10 cellular contexts compared by ENCODE assay signal in the genomic region with DNA sequence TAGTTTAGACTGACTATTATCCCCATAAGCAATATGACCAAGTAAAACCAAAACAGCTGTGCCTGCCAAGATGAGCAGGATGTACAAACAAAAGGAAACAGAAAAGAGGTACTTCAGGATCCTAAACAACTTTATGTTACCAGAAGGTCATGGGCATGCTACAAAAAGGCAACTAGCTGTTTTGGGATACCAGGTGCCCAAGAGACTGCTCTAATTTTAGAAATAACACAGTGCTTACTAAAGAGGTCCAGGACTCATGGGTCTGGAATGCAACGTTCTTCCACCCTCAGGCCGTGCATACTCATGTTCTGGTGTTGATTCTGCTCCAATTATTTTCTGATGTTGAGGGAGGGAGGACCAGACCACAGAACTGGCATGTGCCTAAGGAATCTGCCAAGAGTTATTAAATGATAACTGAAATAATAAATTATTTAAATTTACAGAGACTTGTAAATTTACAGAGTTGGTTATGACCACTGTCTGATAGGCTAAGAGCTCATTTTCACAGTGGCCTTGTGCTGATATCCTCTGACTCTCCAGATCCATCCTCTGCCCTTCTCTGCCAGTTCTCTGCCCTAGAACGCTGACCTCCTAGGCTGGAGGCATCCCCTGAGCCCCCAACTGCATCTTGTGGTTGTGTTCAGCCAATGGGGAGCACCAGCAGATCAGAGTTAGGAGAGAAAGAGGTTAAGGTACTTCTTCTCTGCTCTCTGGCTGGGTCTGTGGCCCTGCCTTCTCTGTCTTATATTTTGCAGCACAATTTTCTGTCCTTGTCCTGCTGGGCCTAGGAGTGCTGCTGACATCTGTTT. TPM values are rescaled to one million over a fixed set of nuclear protein-coding genes. Genes with fewer than 3 reads are reported as not detected.
DNase-seq lines count a peak whose midpoint lies in the region; ATAC-seq, FAIRE-seq and TF ChIP-seq lines count a peak whose summit lies in the region.
"Had no signal": no experiment of that assay in that cellular context is flagged by ENCODE, and none has a peak within 500 bp of the region (broad histone marks: within the 10 kb centered on the region; RNA-seq: fewer than 3 reads in every experiment).

No MANE protein-coding gene starts in this region.

- H2BK15ac ChIP-seq in mesenchymal stem cell (ENCODE audit: low read depth, poor library complexity, severe bottlenecking) = no peak overlapping the region

- peak; percentile 70 for DNase-seq in NCI-H2029 treated with DMSO at 0.1 percent for 48 hours (lab: John Stamatoyannopoulos, UW)
- DNase-seq in coronary artery (ENCODE audit: low spot score) = no peak
- peak; percentile 76 for DNase-seq in mesenchymal stem cell
- DNase-seq in frontal cortex (ENCODE audit: low spot score in 2 of 2) = no peak
- no peak for DNase-seq in stimulated activated naive CD4-positive, alpha-beta T cell (lab: John Stamatoyannopoulos, UW)
- DNase-seq: CD8-positive, alpha-beta memory T cell had no signal

- FAIRE-seq in frontal cortex (lab: Jason Lieb, UNC) = no peak

- peak overlapping the region; percentile 55 for H3K9ac ChIP-seq in mesenchymal stem cell (ENCODE audit: low read length)
- H3K9ac ChIP-seq: parathyroid adenoma had no signal

- peak overlapping the region; percentile 99 for H2AK5ac ChIP-seq in mesenchymal stem cell (ENCODE audit: low read length, severe bottlenecking)

- TF ChIP-seq CTCF in coronary artery (IDR thresholded peaks at IDR 0.05) = no peak

- H3K27me3 ChIP-seq in ACC112 (ENCODE audit: insufficient read depth, low read length) (no peaks in the 10 kb centered on the region), mesenchymal stem cell (ENCODE audit: control insufficient read depth in 1 of 2, insufficient read depth in 1 of 2, low read length in 2 of 2) (no peaks in the 10 kb centered on the region)

- no peak for ATAC-seq in GM19324 (IDR thresholded peaks at IDR 0.05; ENCODE audit: low FRiP score, unreplicated experiment)
- no peak for ATAC-seq in HG03175 (IDR thresholded peaks at IDR 0.05; ENCODE audit: unreplicated experiment)

- peaks cover 7% of the 10 kb centered on the region; the same call in 1 of the 2 replicates for H3K36me3 ChIP-seq in ACC112 (ENCODE audit: insufficient read depth, low read length)
- H3K36me3 ChIP-seq in mesenchymal stem cell (ENCODE audit: control insufficient read depth in 1 of 2, insufficient read depth in 2 of 2, low read depth in 1 of 2, low read length in 2 of 2) = no peaks in the 10 kb centered on the region

- no peak overlapping the region for H3K4me2 ChIP-seq in mesenchymal stem cell (ENCODE audit: low read length, poor library complexity, severe bottlenecking)

- H3K4me1 ChIP-seq in ACC112 (ENCODE audit: control insufficient read depth, insufficient read depth, low read length, unreplicated experiment) (peaks cover 67% of the 10 kb centered on the region), mesenchymal stem cell (ENCODE audit: control insufficient read depth, insufficient read depth, low read depth, low read length) (peaks cover 6% of the 10 kb centered on the region)
- H3K4me1 ChIP-seq: parathyroid adenoma had no signal

- H4K91ac ChIP-seq in mesenchymal stem cell (ENCODE audit: low read length) = peak overlapping the region; percentile 96

- peak overlapping the region; percentile 92 to 96 for H2BK12ac ChIP-seq in mesenchymal stem cell (ENCODE audit: low read length in 2 of 2)

- H2AFZ ChIP-seq in ACC112 (ENCODE audit: low read length, unreplicated experiment) (no peak overlapping the region), mesenchymal stem cell (ENCODE audit: low read depth, low read length) (peak overlapping the region; percentile 30)
- H2AFZ ChIP-seq: parathyroid adenoma had no signal

- H3K4me3 ChIP-seq in ACC112 (ENCODE audit: low read depth, low read length) (peak overlapping the region; percentile 20; the same call in 1 of the 2 replicates), coronary artery (no peak overlapping the region), mesenchymal stem cell (ENCODE audit: insufficient read depth in 1 of 2, low read depth in 1 of 2, low read length in 2 of 2) (no peak overlapping the region)

- H4K8ac ChIP-seq in mesenchymal stem cell (ENCODE audit: low read length) = peak overlapping the region; percentile 87

- H2BK120ac ChIP-seq in mesenchymal stem cell (ENCODE audit: low read depth, low read length) = peak overlapping the region; percentile 91

- 25% methylated on average over 3 of the region's 3 CpGs for WGBS in mesenchymal stem cell

- H3K18ac ChIP-seq in mesenchymal stem cell (ENCODE audit: low read depth in 1 of 2, low read length in 2 of 2) = peak overlapping the region; percentile 68 to 96

- peaks cover 9% of the 10 kb centered on the region for H3K79me1 ChIP-seq in mesenchymal stem cell (replicated peaks; ENCODE audit: low read length, poor library complexity, severe bottlenecking)

- peaks cover 13% of the 10 kb centered on the region for H3K79me2 ChIP-seq in ACC112 (ENCODE audit: control insufficient read depth, insufficient read depth, low read length, unreplicated experiment)
- H3K79me2 ChIP-seq: parathyroid adenoma had no signal

- no peak overlapping the region for H3K14ac ChIP-seq in mesenchymal stem cell (ENCODE audit: low read length in 2 of 2)

- peak overlapping the region in 1 of 2 experiments; percentile 48 for H3K23ac ChIP-seq in mesenchymal stem cell (ENCODE audit: low read length in 2 of 2)

- H3K27ac ChIP-seq in ACC112 (ENCODE audit: low read depth, low read length) (peak overlapping the region; percentile 97), coronary artery (peak overlapping the region; percentile 68 to 90), mesenchymal stem cell (ENCODE audit: low read length, poor library complexity, severe bottlenecking) (peak overlapping the region; percentile 95)
- H3K27ac ChIP-seq: parathyroid adenoma had no signal

- peak overlapping the region; percentile 35 for H2BK5ac ChIP-seq in mesenchymal stem cell (ENCODE audit: low read depth, low read length, poor library complexity, severe bottlenecking)

- H3K4ac ChIP-seq in mesenchymal stem cell (ENCODE audit: low read depth in 1 of 2, low read length in 2 of 2) = peak overlapping the region; percentile 62 to 95

- no peaks in the 10 kb centered on the region for H3K9me3 ChIP-seq in mesenchymal stem cell (ENCODE audit: control insufficient read depth, low read length)

RNA-seq across cellular contexts. Expression of gene BCL10, which starts 37.7 kb away (rescaled TPM):
- polyA plus RNA-seq in mesenchymal stem cell (2013, experiment 1 of 2) = 21.7 TPM
- polyA plus RNA-seq in mesenchymal stem cell (2013, experiment 2 of 2) = 22.6 TPM
- 35.5 TPM for total RNA-seq in frontal cortex

RNA-seq across cellular contexts. Expression of gene C1orf52, which starts 54.6 kb away (rescaled TPM):
- polyA plus RNA-seq in mesenchymal stem cell (2013, experiment 1 of 2) = 25.2 TPM
- polyA plus RNA-seq in mesenchymal stem cell (2013, experiment 2 of 2) = 25.7 TPM
- 27.7 TPM for total RNA-seq in frontal cortex

Comparison
In these comparisons a context has a peak if more than half of its experiments do, and no peak if none do; other contexts are left out.
1. DNase-seq: peak in NCI-H2029 treated with DMSO at 0.1 percent for 48 hours (single experiment) and mesenchymal stem cell (single experiment); none in coronary artery (single experiment), frontal cortex (0 of 2) and stimulated activated naive CD4-positive, alpha-beta T cell (0 of 6).
2. Peak in every context shown above with its lines, with median percentiles within 50 percentile points of each other: H3K27ac ChIP-seq.